1 cellular context compared by ENCODE assay signal in genomic region chr10:98332623-98333269, GRCh38.
A peak's percentile ranks its signal among the peaks of the same experiment; 100 is the strongest.
TF ChIP-seq lines count a peak whose summit lies in the region.

No MANE protein-coding gene starts in this region.

TF ChIP-seq in HepG2, 621 proteins besides CTCF, POLR2A, EP300 and RAD21 (continued from another document):
- TF ChIP-seq AHDC1 (CRISPR knock-in tag; IDR thresholded peaks at IDR 0.05; ENCODE audit: borderline replicate concordance) (peak; percentile 19; the same call in 1 of the 2 replicates), ZNF777 (CRISPR knock-in tag; IDR thresholded peaks at IDR 0.05) (no peak), ZNF850 (CRISPR knock-in tag; conservative IDR thresholded peaks at IDR 0.05) (no peak), ARNT2 (CRISPR knock-in tag; IDR thresholded peaks at IDR 0.05; ENCODE audit: low read depth) (no peak), E2F2 (CRISPR knock-in tag; IDR thresholded peaks at IDR 0.05; ENCODE audit: borderline replicate concordance) (no peak), MAFK (conservative IDR thresholded peaks at IDR 0.05 in 1 of 2, IDR thresholded peaks at IDR 0.05 in 1 of 2; ENCODE audit: low read length in 2 of 2) (peak; percentile 24 to 47; a peak in 3 of 4 replicates), ZNF10 (CRISPR knock-in tag; IDR thresholded peaks at IDR 0.05; ENCODE audit: borderline replicate concordance, low read depth) (no peak), MNT (IDR thresholded peaks at IDR 0.05) (no peak), ZBTB49 (CRISPR knock-in tag; IDR thresholded peaks at IDR 0.05; ENCODE audit: borderline replicate concordance) (no peak), ARID5B (CRISPR knock-in tag; IDR thresholded peaks at IDR 0.05) (peak; percentile 51; the same call in 1 of the 2 replicates), ZNF800 (CRISPR knock-in tag; IDR thresholded peaks at IDR 0.05) (no peak), ETV5 (CRISPR knock-in tag; IDR thresholded peaks at IDR 0.05; ENCODE audit: borderline replicate concordance) (peak; percentile 38; the same call in 1 of the 2 replicates), ZNF704 (CRISPR knock-in tag; IDR thresholded peaks at IDR 0.05; ENCODE audit: borderline replicate concordance) (no peak), ZNF7 (CRISPR knock-in tag; IDR thresholded peaks at IDR 0.05) (no peak), GATAD2A (CRISPR knock-in tag; IDR thresholded peaks at IDR 0.05) (0 out of 2 replicates have a peak, but pooled peaks have one; percentile 21), THYN1 (CRISPR knock-in tag; IDR thresholded peaks at IDR 0.05; ENCODE audit: borderline replicate concordance, low read depth) (no peak), ISL2 (CRISPR knock-in tag; IDR thresholded peaks at IDR 0.05) (no peak), MAFF (IDR thresholded peaks at IDR 0.05; ENCODE audit: low read depth, low read length) (peak; percentile 63), ARID3A (IDR thresholded peaks at IDR 0.05; ENCODE audit: low read depth, low read length) (peak; percentile 57), ZSCAN12 (CRISPR knock-in tag; IDR thresholded peaks at IDR 0.05) (no peak), GFI1 (CRISPR knock-in tag; IDR thresholded peaks at IDR 0.05; ENCODE audit: borderline replicate concordance) (no peak), ATM (IDR thresholded peaks at IDR 0.05; ENCODE audit: borderline replicate concordance) (no peak), ZNF530 (CRISPR knock-in tag; IDR thresholded peaks at IDR 0.05; ENCODE audit: low read depth) (no peak)
